In the genomic region with DNA sequence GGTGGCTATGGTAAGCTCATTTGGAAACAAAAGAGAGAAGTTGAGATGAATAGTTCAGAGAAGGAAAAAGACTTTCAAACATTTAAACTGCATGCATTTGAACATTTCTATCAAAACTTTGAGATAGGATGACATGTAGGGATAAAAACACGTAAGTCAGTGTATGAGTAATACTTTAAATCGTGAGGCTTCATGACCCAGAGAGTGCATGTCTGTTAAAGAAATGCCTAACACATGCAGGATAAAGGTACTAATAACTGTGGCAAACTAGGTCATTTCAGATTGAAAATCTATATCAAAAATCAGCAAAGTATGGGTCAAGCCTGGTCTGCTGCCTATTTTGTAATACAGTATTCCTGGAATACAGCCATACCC, we compare ENCODE assay signal across 28 cellular contexts.
"Had no signal": no experiment of that assay in that cellular context is flagged by ENCODE, and none has a peak within 500 bp of the region (broad histone marks: within the 10 kb centered on the region; RNA-seq: fewer than 3 reads in every experiment).

No MANE protein-coding gene starts in this region.

- ATAC-seq: left colon; lower lobe of right lung; naive thymus-derived CD8-positive, alpha-beta T cell; sciatic nerve; stimulated activated effector memory CD8-positive, alpha-beta T cell treated with anti-CD3 and anti-CD28 coated beads, Interleukin-12 subunit alpha, Interleukin-12 subunit beta, amount 100 ng/mL, for 72 hours had no signal

- H3K4me3 Mint-ChIP-seq: immature natural killer cell; naive thymus-derived CD8-positive, alpha-beta T cell; nephron progenitor cell; stimulated activated effector memory CD8-positive, alpha-beta T cell treated with anti-CD3 and anti-CD28 coated beads, Interleukin-12 subunit alpha, Interleukin-12 subunit beta, amount 100 ng/mL, for 72 hours had no signal

- DNase-seq: dermis blood vessel endothelial cell; effector memory CD4-positive, alpha-beta T cell; foreskin melanocyte; hypothalamus; immature natural killer cell; islet precursor cell; kidney glomerular epithelial cell; left colon; left ventricle myocardium superior; lower lobe of right lung; naive thymus-derived CD8-positive, alpha-beta T cell; nephron progenitor cell; occipital lobe; ovary; posterior cingulate gyrus; retina; stimulated activated CD4-positive, alpha-beta T cell treated with anti-CD3 and anti-CD28 coated beads, Interleukin-2, amount 100 ng/mL, for 24 hours; stimulated activated CD4-positive, alpha-beta T cell treated with anti-CD3 and anti-CD28 coated beads, Interleukin-4, amount 100 ng/mL, for 24 hours; stimulated activated naive CD4-positive, alpha-beta T cell treated with Interleukin-2 at 50 U/mL for 16 hours; stomach; tibial artery; upper lobe of left lung; uterus had no signal

- H3K27me3 ChIP-seq: esophagus muscularis mucosa, ovary, stomach, tibial artery, upper lobe of left lung, uterus had no signal

- H3K27me3 Mint-ChIP-seq: naive thymus-derived CD8-positive, alpha-beta T cell had no signal

- FAIRE-seq: endothelial cell of umbilical vein had no signal

- H3K36me3 ChIP-seq: esophagus muscularis mucosa, lower lobe of right lung, ovary, stomach, upper lobe of left lung, uterus had no signal

- H3K27ac ChIP-seq: coronary artery, esophagus muscularis mucosa, lower lobe of right lung, ovary, stomach, tibial artery, upper lobe of left lung, uterus had no signal

- H3K4me1 Mint-ChIP-seq: immature natural killer cell; naive thymus-derived CD8-positive, alpha-beta T cell; nephron progenitor cell; stimulated activated effector memory CD8-positive, alpha-beta T cell treated with anti-CD3 and anti-CD28 coated beads, Interleukin-12 subunit alpha, Interleukin-12 subunit beta, amount 100 ng/mL, for 72 hours had no signal

- H3K27ac Mint-ChIP-seq: immature natural killer cell; naive thymus-derived CD8-positive, alpha-beta T cell; nephron progenitor cell; stimulated activated effector memory CD8-positive, alpha-beta T cell treated with anti-CD3 and anti-CD28 coated beads, Interleukin-12 subunit alpha, Interleukin-12 subunit beta, amount 100 ng/mL, for 72 hours had no signal

- H3K36me3 Mint-ChIP-seq: stimulated activated effector memory CD8-positive, alpha-beta T cell treated with anti-CD3 and anti-CD28 coated beads, Interleukin-12 subunit alpha, Interleukin-12 subunit beta, amount 100 ng/mL, for 72 hours had no signal

- H3K4me1 ChIP-seq: esophagus muscularis mucosa, lower lobe of right lung, stomach, upper lobe of left lung, uterus had no signal

- H3K4me3 ChIP-seq: coronary artery, esophagus muscularis mucosa, lower lobe of right lung, ovary, stomach, tibial artery, upper lobe of left lung, uterus had no signal
